14 cellular contexts compared by ENCODE assay signal in genomic region chr5:142409253-142409594, GRCh38.
"Had no signal": no experiment of that assay in that cellular context is flagged by ENCODE, and none has a peak within 500 bp of the region (broad histone marks: within the 10 kb centered on the region; RNA-seq: fewer than 3 reads in every experiment).

No MANE protein-coding gene starts in this region.

- ATAC-seq: activated naive CD8-positive, alpha-beta T cell treated with anti-CD3 and anti-CD28 coated beads, Interleukin-2, amount 50 U/mL, for 24 hours; activated T-cell treated with anti-CD3 and anti-CD28 coated beads, Interleukin-2, amount 50 U/mL, for 4 hours; stimulated activated naive CD8-positive, alpha-beta T cell treated with anti-CD3 and anti-CD28 coated beads, Interleukin-15, Interleukin-2, amounts not matched to agents 100 U/mL and 50 U/mL, for 24 hours; T-cell had no signal

- H3K27ac ChIP-seq: brain microvascular endothelial cell had no signal

- H3K27me3 ChIP-seq: brain microvascular endothelial cell had no signal

- DNase-seq: activated CD4-positive, alpha-beta T cell treated with anti-CD3 and anti-CD28 coated beads, Interleukin-2, amount 10 ng/mL, durations not matched to agents 7 days and 5 days; activated CD8-positive, alpha-beta memory T cell treated with anti-CD3 and anti-CD28 coated beads, Interleukin-2, amount 50 U/mL, for 4 hours; activated effector memory CD4-positive, alpha-beta T cell treated with Interleukin-2 at 50 U/mL for 16 hours; activated naive CD4-positive, alpha-beta T cell treated with anti-CD3 and anti-CD28 coated beads, Interleukin-2, amount 10 ng/mL, durations not matched to agents 7 days and 5 days; activated naive CD8-positive, alpha-beta T cell treated with anti-CD3 and anti-CD28 coated beads, Interleukin-2, amount 50 U/mL, for 24 hours; activated T-cell treated with anti-CD3 and anti-CD28 coated beads, Interleukin-2, amount 50 U/mL, for 4 hours; anterior cingulate cortex; brain microvascular endothelial cell; central memory CD4-positive, alpha-beta T cell; erythroblast; foreskin melanocyte; stimulated activated naive CD8-positive, alpha-beta T cell treated with anti-CD3 and anti-CD28 coated beads, Interleukin-15, Interleukin-2, amounts not matched to agents 100 U/mL and 50 U/mL, for 24 hours; T-cell; trophoblast cell had no signal

- H3K36me3 ChIP-seq: brain microvascular endothelial cell had no signal
